ENCODE assay signal across 27 cellular contexts in the genomic region with DNA sequence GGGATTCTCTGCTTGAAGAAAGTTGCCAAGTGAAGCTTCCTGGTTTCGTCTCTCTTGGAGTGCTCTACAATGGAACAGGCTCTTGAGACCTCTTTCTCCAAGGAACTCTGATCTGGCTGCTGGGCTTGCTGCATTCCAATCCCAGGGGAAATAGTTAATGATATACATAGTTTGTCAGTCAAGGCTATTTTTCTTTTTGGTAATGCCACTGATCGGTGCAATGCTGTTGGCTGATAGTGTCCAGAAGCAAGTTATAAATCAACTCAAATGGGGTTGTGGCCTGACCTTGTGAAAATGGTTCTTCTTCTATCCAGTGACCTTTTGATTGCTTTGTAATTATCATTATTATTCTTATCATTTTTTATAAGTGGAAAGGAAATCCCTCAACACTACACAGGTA. TPM values are rescaled to one million over a fixed set of nuclear protein-coding genes. Genes with fewer than 3 reads are reported as not detected.
"Had no signal": no experiment of that assay in that cellular context is flagged by ENCODE, and none has a peak within 500 bp of the region (broad histone marks: within the 10 kb centered on the region; RNA-seq: fewer than 3 reads in every experiment).

No MANE protein-coding gene starts in this region.

- H3K27me3 ChIP-seq: right lobe of liver, transverse colon had no signal

- H3K36me3 ChIP-seq: lower lobe of right lung, right lobe of liver, transverse colon had no signal

- H3K4me1 Mint-ChIP-seq: activated CD4-positive, alpha-beta T cell treated with anti-CD3 and anti-CD28 coated beads for 36 hours; activated CD8-positive, alpha-beta memory T cell treated with anti-CD3 and anti-CD28 coated beads, Interleukin-2, amount 10 ng/mL, durations not matched to agents 7 days and 5 days; central memory CD8-positive, alpha-beta T cell had no signal

- H3K9me3 ChIP-seq: right lobe of liver had no signal

- H3K36me3 Mint-ChIP-seq: natural killer cell treated with Interleukin-12 subunit alpha and Interleukin-12 subunit beta and Interleukin-15 and Interleukin-18, amount 100 ng/mL, for 72 hours had no signal

- H3K4me3 Mint-ChIP-seq: activated CD4-positive, alpha-beta T cell treated with anti-CD3 and anti-CD28 coated beads for 36 hours; activated CD8-positive, alpha-beta memory T cell treated with anti-CD3 and anti-CD28 coated beads, Interleukin-2, amount 10 ng/mL, durations not matched to agents 7 days and 5 days; activated CD8-positive, alpha-beta T cell treated with anti-CD3 and anti-CD28 coated beads, Interleukin-2, amount 10 ng/mL, durations not matched to agents 7 days and 5 days; activated T-cell treated with anti-CD3 and anti-CD28 coated beads, Interleukin-2, amount 50 U/mL, for 72 hours; central memory CD8-positive, alpha-beta T cell; dendritic cell treated with granulocyte-macrophage colony-stimulating factor and Interleukin-4, amounts not matched to agents 40 ng/mL and 50 ng/mL, for 4 days; natural killer cell treated with Interleukin-12 subunit alpha and Interleukin-12 subunit beta and Interleukin-15 and Interleukin-18, amount 100 ng/mL, for 72 hours; T-helper 2 cell treated with Interferon-gamma antibody and Interleukin-4, amounts not matched to agents 5 μg/mL and 100 μg/mL, for 36 hours had no signal

- FAIRE-seq: bronchial epithelial cell, endometrium, frontal cortex, islet of Langerhans had no signal

- H3K27ac Mint-ChIP-seq: activated CD4-positive, alpha-beta T cell treated with anti-CD3 and anti-CD28 coated beads for 36 hours; activated CD8-positive, alpha-beta memory T cell treated with anti-CD3 and anti-CD28 coated beads, Interleukin-2, amount 10 ng/mL, durations not matched to agents 7 days and 5 days; activated CD8-positive, alpha-beta T cell treated with anti-CD3 and anti-CD28 coated beads, Interleukin-2, amount 10 ng/mL, durations not matched to agents 7 days and 5 days; activated naive CD4-positive, alpha-beta T cell treated with anti-CD3 and anti-CD28 coated beads, Interleukin-2, amount 50 U/mL, for 72 hours; activated T-cell treated with anti-CD3 and anti-CD28 coated beads, Interleukin-2, amount 50 U/mL, for 72 hours; natural killer cell treated with Interleukin-12 subunit alpha and Interleukin-12 subunit beta and Interleukin-15 and Interleukin-18, amount 100 ng/mL, for 72 hours; T-helper 2 cell treated with Interferon-gamma antibody and Interleukin-4, amounts not matched to agents 5 μg/mL and 100 μg/mL, for 36 hours had no signal

- ATAC-seq: activated CD4-positive, alpha-beta T cell treated with anti-CD3 and anti-CD28 coated beads for 36 hours; activated CD8-positive, alpha-beta memory T cell treated with anti-CD3 and anti-CD28 coated beads, Interleukin-2, amount 10 ng/mL, durations not matched to agents 7 days and 5 days; activated CD8-positive, alpha-beta T cell treated with anti-CD3 and anti-CD28 coated beads, Interleukin-2, amount 10 ng/mL, durations not matched to agents 7 days and 5 days; activated naive CD4-positive, alpha-beta T cell treated with anti-CD3 and anti-CD28 coated beads, Interleukin-2, amount 50 U/mL, for 72 hours; activated T-cell treated with anti-CD3 and anti-CD28 coated beads, Interleukin-2, amount 50 U/mL, for 72 hours; left colon; lower lobe of right lung; natural killer cell treated with Interleukin-12 subunit alpha and Interleukin-12 subunit beta and Interleukin-15 and Interleukin-18, amount 100 ng/mL, for 72 hours; right lobe of liver had no signal

- H3K27me3 Mint-ChIP-seq: central memory CD8-positive, alpha-beta T cell; dendritic cell treated with granulocyte-macrophage colony-stimulating factor and Interleukin-4, amounts not matched to agents 40 ng/mL and 50 ng/mL, for 4 days had no signal

- H3K9me3 Mint-ChIP-seq: natural killer cell treated with Interleukin-12 subunit alpha and Interleukin-12 subunit beta and Interleukin-15 and Interleukin-18, amount 100 ng/mL, for 72 hours; T-helper 2 cell treated with Interferon-gamma antibody and Interleukin-4, amounts not matched to agents 5 μg/mL and 100 μg/mL, for 36 hours had no signal

- H3K27ac ChIP-seq: epithelial cell of prostate, lower lobe of right lung, right lobe of liver, transverse colon had no signal

- H3K4me1 ChIP-seq: lower lobe of right lung, right lobe of liver, transverse colon had no signal

- H3K4me3 ChIP-seq: lower lobe of right lung, right lobe of liver, transverse colon had no signal

- DNase-seq: activated CD4-positive, alpha-beta T cell treated with anti-CD3 and anti-CD28 coated beads for 36 hours; activated CD4-positive, CD25-positive, alpha-beta regulatory T cell; activated CD8-positive, alpha-beta memory T cell treated with anti-CD3 and anti-CD28 coated beads, Interleukin-2, amount 10 ng/mL, durations not matched to agents 7 days and 5 days; activated CD8-positive, alpha-beta T cell treated with anti-CD3 and anti-CD28 coated beads, Interleukin-2, amount 10 ng/mL, durations not matched to agents 7 days and 5 days; activated naive CD4-positive, alpha-beta T cell; activated T-cell treated with anti-CD3 and anti-CD28 coated beads, Interleukin-2, amount 50 U/mL, for 72 hours; anterior cingulate cortex; glutamatergic neuron; left colon; lower lobe of right lung; mesendoderm; posterior cingulate gyrus; right lobe of liver; stimulated activated CD4-positive, alpha-beta T cell treated with anti-CD3 and anti-CD28 coated beads, Interleukin-2, amount 100 ng/mL, for 48 hours; stimulated activated naive CD4-positive, alpha-beta T cell treated with Interleukin-2 at 50 U/mL for 16 hours; transverse colon had no signal

RNA-seq across cellular contexts. Expression of a gene that starts 48.4 kb away (rescaled TPM):
- total RNA-seq: activated CD4-positive, alpha-beta T cell treated with anti-CD3 and anti-CD28 coated beads for 36 hours; activated CD8-positive, alpha-beta memory T cell treated with anti-CD3 and anti-CD28 coated beads, Interleukin-2, amount 10 ng/mL, durations not matched to agents 7 days and 5 days; activated CD8-positive, alpha-beta T cell treated with anti-CD3 and anti-CD28 coated beads, Interleukin-2, amount 10 ng/mL, durations not matched to agents 7 days and 5 days; activated naive CD4-positive, alpha-beta T cell treated with anti-CD3 and anti-CD28 coated beads, Interleukin-2, amount 50 U/mL, for 72 hours; activated T-cell treated with anti-CD3 and anti-CD28 coated beads, Interleukin-2, amount 50 U/mL, for 72 hours; bronchial epithelial cell; right lobe of liver; transverse colon had no signal
- polyA plus RNA-seq: urinary bladder had no signal
